Comparison of ENCODE assay signal across 15 cellular contexts in genomic region chr18:22164337-22165048, GRCh38. TPM values are rescaled to one million over a fixed set of nuclear protein-coding genes. Genes with fewer than 3 reads are reported as not detected.
DNase-seq lines count a peak whose midpoint lies in the region; ATAC-seq and TF ChIP-seq lines count a peak whose summit lies in the region.
"Had no signal": no experiment of that assay in that cellular context is flagged by ENCODE, and none has a peak within 500 bp of the region (broad histone marks: within the 10 kb centered on the region; RNA-seq: fewer than 3 reads in every experiment).

No MANE protein-coding gene starts in this region.

- H3K9ac ChIP-seq in neural cell (ENCODE audit: low read length) = no peak overlapping the region
- H3K9ac ChIP-seq: BLaER1 had no signal

- H3K27me3 Mint-ChIP-seq in type B pancreatic cell = peaks cover 83% of the 10 kb centered on the region
- H3K27me3 Mint-ChIP-seq in CD8-positive, alpha-beta T cell (ENCODE audit: low read depth) = peaks cover 64% of the 10 kb centered on the region

- 27% methylated on average over 16 of the region's 16 CpGs for WGBS in hepatocyte (ENCODE audit: low lambda C conversion rate, missing lambda C conversion rate)

- DNase-seq in amniotic epithelial cell (ENCODE audit: low read depth) (peak; percentile 69), hepatocyte (ENCODE audit: low spot score) (peak; percentile 45), type B pancreatic cell (ENCODE audit: extremely low spot score, unreplicated experiment) (no peak), NCI-H345 treated with DMSO at 0.1 percent for 48 hours (lab: John Stamatoyannopoulos, UW; ENCODE audit: unreplicated experiment) (no peak), superior temporal gyrus (ENCODE audit: extremely low spot score) (no peak), SIG-M5 treated with dmso at 0.1 percent for 504 hours (lab: John Stamatoyannopoulos, UW; ENCODE audit: unreplicated experiment) (no peak)
- DNase-seq in CD8-positive, alpha-beta T cell = no peak
- DNase-seq: activated CD4-positive, CD25-positive, alpha-beta regulatory T cell treated with anti-CD3 and anti-CD28 coated beads, Interleukin-2, amount 50 U/mL, for 72 hours; activated gamma-delta T cell treated with Interleukin-2 at 50 U/mL for 16 hours; mesenchymal stem cell; NCI-H146; substantia nigra had no signal

- CTCF ChIA-PET in CD8-positive, alpha-beta T cell (lab: Charles Lee) = interaction anchor here (0.6 kb wide), 1 partner anchor 539 kb away, joined by 3 read pairs; no protein-coding TSS in a partner anchor

- H3K4me3 Mint-ChIP-seq in type B pancreatic cell = peak overlapping the region; percentile 76
- H3K4me3 Mint-ChIP-seq in CD8-positive, alpha-beta T cell = no peak overlapping the region

- H3K4me2 ChIP-seq in hepatocyte (peak overlapping the region; percentile 85), neural cell (ENCODE audit: low read length) (no peak overlapping the region)
- H3K4me2 ChIP-seq: BLaER1 had no signal

- H3K4me1 ChIP-seq in hepatocyte (ENCODE audit: insufficient read depth) = peaks cover 9% of the 10 kb centered on the region
- H3K4me1 ChIP-seq in CD8-positive, alpha-beta T cell (ENCODE audit: insufficient read depth, low read length) = peaks cover 26% of the 10 kb centered on the region

- intact Hi-C loops in CD8-positive, alpha-beta T cell (cut with DNase I, micrococcal nuclease) = loop anchor here in 1 of 2 experiments (5.0 kb wide), 2 partner anchors 178 to 198 kb away; no protein-coding TSS in a partner anchor

- H3K36me3 Mint-ChIP-seq in type B pancreatic cell = no peaks in the 10 kb centered on the region
- H3K36me3 Mint-ChIP-seq in CD8-positive, alpha-beta T cell = no peaks in the 10 kb centered on the region

- H3K9me2 ChIP-seq in hepatocyte (replicated peaks; ENCODE audit: insufficient read depth) = no peaks in the 10 kb centered on the region
- no peaks in the 10 kb centered on the region for H3K9me2 ChIP-seq in neural cell (ENCODE audit: insufficient read depth, low read length)

- TF ChIP-seq CTCF in hepatocyte (IDR thresholded peaks at IDR 0.05; ENCODE audit: poor library complexity) (no peak), neural cell (IDR thresholded peaks at IDR 0.05; ENCODE audit: poor library complexity, severe bottlenecking) (no peak), type B pancreatic cell (conservative IDR thresholded peaks at IDR 0.05) (no peak)
- no peak for TF ChIP-seq CTCF in CD8-positive, alpha-beta T cell (IDR thresholded peaks at IDR 0.05)

- ATAC-seq in CD8-positive, alpha-beta T cell = no peak

- H3K9me3 ChIP-seq in hepatocyte (ENCODE audit: low read depth) (no peaks in the 10 kb centered on the region), neural cell (ENCODE audit: low read length) (no peaks in the 10 kb centered on the region)
- no peaks in the 10 kb centered on the region for H3K9me3 ChIP-seq in CD8-positive, alpha-beta T cell (ENCODE audit: low read length)

- peak overlapping the region; percentile 63 for H3K4me3 ChIP-seq in hepatocyte
- no peak overlapping the region for H3K4me3 ChIP-seq in neural cell (ENCODE audit: low read length)
- H3K4me3 ChIP-seq in CD8-positive, alpha-beta T cell (ENCODE audit: low read depth, low read length) = no peak overlapping the region
- H3K4me3 ChIP-seq: BLaER1 had no signal

- H3K9me3 Mint-ChIP-seq in type B pancreatic cell = no peaks in the 10 kb centered on the region
- no peaks in the 10 kb centered on the region for H3K9me3 Mint-ChIP-seq in CD8-positive, alpha-beta T cell

- H3K27ac Mint-ChIP-seq in type B pancreatic cell = peak overlapping the region; percentile 65
- H3K27ac Mint-ChIP-seq in CD8-positive, alpha-beta T cell = no peak overlapping the region

- H3F3A ChIP-seq in neural cell (ENCODE audit: insufficient read depth, low read length, poor library complexity, severe bottlenecking) = no peaks in the 10 kb centered on the region

- H3K4me1 Mint-ChIP-seq in type B pancreatic cell (ENCODE audit: unreplicated experiment) = peaks cover 8% of the 10 kb centered on the region
- H3K4me1 Mint-ChIP-seq in CD8-positive, alpha-beta T cell (ENCODE audit: low read depth) = peaks cover 16% of the 10 kb centered on the region

- TF ChIP-seq EP300 in neural cell (conservative IDR thresholded peaks at IDR 0.05; ENCODE audit: poor library complexity, severe bottlenecking) = no peak

- H4K20me1 ChIP-seq in hepatocyte (ENCODE audit: insufficient read depth, poor library complexity, severe bottlenecking) (peaks cover under 1% of the 10 kb centered on the region), neural cell (ENCODE audit: insufficient read depth) (no peaks in the 10 kb centered on the region)

- POLR2A ChIA-PET in CD8-positive, alpha-beta T cell (lab: Charles Lee) = no interaction called here

- H2AFZ ChIP-seq in hepatocyte = peak overlapping the region; percentile 34
- H2AFZ ChIP-seq in neural cell (ENCODE audit: low read depth, low read length) = no peak overlapping the region

- no peak for TF ChIP-seq RAD21 in neural cell (conservative IDR thresholded peaks at IDR 0.05)

- H3K79me2 ChIP-seq in hepatocyte = peaks cover 82% of the 10 kb centered on the region
- no peaks in the 10 kb centered on the region for H3K79me2 ChIP-seq in neural cell (replicated peaks; ENCODE audit: insufficient read depth, low read length)

- H3K27ac ChIP-seq in hepatocyte (peak overlapping the region; percentile 100), neural cell (ENCODE audit: low read length) (no peak overlapping the region)
- no peak overlapping the region for H3K27ac ChIP-seq in CD8-positive, alpha-beta T cell (ENCODE audit: low read depth, low read length)
- H3K27ac ChIP-seq: BLaER1 had no signal

- no peaks in the 10 kb centered on the region for H3K36me3 ChIP-seq in hepatocyte (replicated peaks; ENCODE audit: insufficient read depth, low read depth)
- H3K36me3 ChIP-seq in neural cell (ENCODE audit: insufficient read depth, low read length) = no peaks in the 10 kb centered on the region
- H3K36me3 ChIP-seq in CD8-positive, alpha-beta T cell (ENCODE audit: insufficient read depth, low read length) = no peaks in the 10 kb centered on the region
- H3K36me3 ChIP-seq: BLaER1 had no signal

- H3K27me3 ChIP-seq in hepatocyte (no peaks in the 10 kb centered on the region), neural cell (ENCODE audit: insufficient read depth, low read depth, low read length) (peaks cover 94% of the 10 kb centered on the region)
- peaks cover 49% of the 10 kb centered on the region for H3K27me3 ChIP-seq in CD8-positive, alpha-beta T cell (ENCODE audit: insufficient read depth, low read length)

TF ChIP-seq in neural cell, 6 proteins besides CTCF, POLR2A, EP300 and RAD21:
- no peak for TF ChIP-seq TAF1 (IDR thresholded peaks at IDR 0.05; ENCODE audit: low read depth)
- no peak for TF ChIP-seq POLR2AphosphoS5 (IDR thresholded peaks at IDR 0.05)
- peak; percentile 61 for TF ChIP-seq EZH2 (IDR thresholded peaks at IDR 0.05; ENCODE audit: borderline replicate concordance, insufficient read depth, low read length, poor library complexity, severe bottlenecking)

RNA-seq across cellular contexts. Expression of gene GATA6, which starts 4.9 kb away (rescaled TPM):
- 122 and 125 TPM in 2 replicates for total RNA-seq in hepatocyte
- polyA plus RNA-seq in hepatocyte = 116 and 128 TPM in 2 replicates
- not detected in 2 replicates for polyA plus RNA-seq in neural cell
- not detected in 2 replicates for polyA minus RNA-seq in neural cell
- 37.7 and 39.8 TPM in 2 replicates for total RNA-seq in type B pancreatic cell (ENCODE audit: low replicate concordance)
- total RNA-seq in CD8-positive, alpha-beta T cell = 1 to 10 TPM; 4.0 to 4.3 TPM
- total RNA-seq: T-helper 2 cell treated with Interferon-gamma antibody and Interleukin-4, amounts not matched to agents 100 ng/mL and 5 ng/mL, for 36 hours had no signal

Comparison
In these comparisons a context has a peak if more than half of its experiments do, and no peak if none do; other contexts are left out.
1. DNase-seq: peak in amniotic epithelial cell (single experiment) and hepatocyte (single experiment); none in type B pancreatic cell (single experiment), NCI-H345 treated with DMSO at 0.1 percent for 48 hours (single experiment), superior temporal gyrus (single experiment), SIG-M5 treated with dmso at 0.1 percent for 504 hours (single experiment) and CD8-positive, alpha-beta T cell (0 of 7).